In genomic region chr20:33685328-33686007, GRCh38 we compare ENCODE assay signal across 8 cellular contexts. TPM values are rescaled to one million over a fixed set of nuclear protein-coding genes. Genes with fewer than 3 reads are reported as not detected.
DNase-seq lines count a peak whose midpoint lies in the region; ATAC-seq lines count a peak whose summit lies in the region.

No MANE protein-coding gene starts in this region.

- H3K4me3 ChIP-seq in CD4-positive, alpha-beta memory T cell (ENCODE audit: low read length in 2 of 2), result peak overlapping the region in 1 of 2 donors; percentile 38

- peak in 2 of 5 donors; percentile 26 to 31 for DNase-seq in CD4-positive, alpha-beta memory T cell
- DNase-seq in NCI-H82 (lab: John Stamatoyannopoulos, UW) (peak; percentile 67), iPS-NIHi11 (ENCODE audit: low spot score) (peak; percentile 67), putamen (ENCODE audit: low spot score) (no peak)
- DNase-seq in activated effector memory CD4-positive, alpha-beta T cell treated with Interleukin-2 at 50 U/mL for 16 hours, result peak; percentile 33
- peak; percentile 65 to 70 for DNase-seq in stimulated activated CD8-positive, alpha-beta memory T cell treated with anti-CD3 and anti-CD28 coated beads, Interleukin-2, amount 100 ng/mL, for 48 hours (ENCODE audit: low read depth in 2 of 2)

- H3K27me3 ChIP-seq in CD4-positive, alpha-beta memory T cell (ENCODE audit: insufficient read depth, low read length), result no peaks in the 10 kb centered on the region

- peak overlapping the region; percentile 44 to 86 (median 74) for H3K4me3 Mint-ChIP-seq in CD4-positive, alpha-beta memory T cell

- peaks cover 29 to 70% (median 47%) of the 10 kb centered on the region in 4 donors for H3K4me1 Mint-ChIP-seq in CD4-positive, alpha-beta memory T cell

- ATAC-seq in GM19025 (IDR thresholded peaks at IDR 0.05; ENCODE audit: low read depth, unreplicated experiment) (peak; percentile 33), HG03097 (IDR thresholded peaks at IDR 0.05; ENCODE audit: low FRiP score, unreplicated experiment) (peak; percentile 29)

- H3K27ac Mint-ChIP-seq in CD4-positive, alpha-beta memory T cell, result peak overlapping the region; percentile 26 to 86 (median 70)

- H3K9me3 Mint-ChIP-seq in CD4-positive, alpha-beta memory T cell, result no peaks in the 10 kb centered on the region

- H3K27ac ChIP-seq in CD4-positive, alpha-beta memory T cell (ENCODE audit: low read depth, low read length), result peak overlapping the region; percentile 54

- H3K36me3 ChIP-seq in CD4-positive, alpha-beta memory T cell (ENCODE audit: insufficient read depth, low read length), result no peaks in the 10 kb centered on the region

- no peaks in the 10 kb centered on the region for H3K27me3 Mint-ChIP-seq in CD4-positive, alpha-beta memory T cell

- intact Hi-C loops in CD4-positive, alpha-beta memory T cell (cut with micrococcal nuclease), result loop anchor here (1.0 kb wide), 6 partner anchors 22 to 284 kb away; partner anchors contain the start of genes CDK5RAP1, CHMP4B and PXMP4

- POLR2A ChIA-PET in CD4-positive, alpha-beta memory T cell (lab: Charles Lee; ENCODE audit: partially characterized antibody), result interaction anchor here (0.9 to 1.3 kb wide), 6 partner anchors 18 to 47 kb away, joined by 3 to 14 read pairs (median 4); partner anchors contain the start of genes ACTL10, PXMP4 and ZNF341

- H3K4me1 ChIP-seq in CD4-positive, alpha-beta memory T cell (ENCODE audit: insufficient read depth, low read length), result peaks cover 46% of the 10 kb centered on the region

- H3K9me3 ChIP-seq in CD4-positive, alpha-beta memory T cell (ENCODE audit: control insufficient read depth in 1 of 2, low read length in 2 of 2), result no peaks in the 10 kb centered on the region

- H3K36me3 Mint-ChIP-seq in CD4-positive, alpha-beta memory T cell, result no peaks in the 10 kb centered on the region

- CTCF ChIA-PET in CD4-positive, alpha-beta memory T cell (lab: Charles Lee; ENCODE audit: partially characterized antibody), result interaction anchor here (0.9 to 1.5 kb wide), 3 partner anchors 17 to 195 kb away, joined by 3 to 5 read pairs (median 3); partner anchors contain the start of gene CBFA2T2

RNA-seq across cellular contexts. Expression of gene E2F1, which starts 0.7 kb away (rescaled TPM):
- 1 to 10 TPM; 2.2 to 2.6 TPM for total RNA-seq in CD4-positive, alpha-beta memory T cell
- under 1 TPM; 0.46 to 0.89 TPM for polyA plus RNA-seq in CD4-positive, alpha-beta memory T cell

RNA-seq across cellular contexts. Expression of gene NECAB3, which starts 11.2 kb away (rescaled TPM):
- total RNA-seq in CD4-positive, alpha-beta memory T cell, result 10 to 100 TPM; 23.3 to 23.4 TPM
- polyA plus RNA-seq in CD4-positive, alpha-beta memory T cell, result 1 to 10 TPM; 2.0 to 2.5 TPM

RNA-seq across cellular contexts. Expression of gene ACTL10, which starts 18.7 kb away (rescaled TPM):
- total RNA-seq in CD4-positive, alpha-beta memory T cell, result 1 to 10 TPM; 5.5 to 6.0 TPM
- 1 to 10 TPM; 1.7 to 5.3 TPM for polyA plus RNA-seq in CD4-positive, alpha-beta memory T cell

RNA-seq across cellular contexts. Expression of gene C20orf144, which starts 23.3 kb away (rescaled TPM):
- under 1 TPM; 0.61 TPM for total RNA-seq in CD4-positive, alpha-beta memory T cell
- not detected for polyA plus RNA-seq in CD4-positive, alpha-beta memory T cell

RNA-seq across cellular contexts. Expression of gene PXMP4, which starts 34.6 kb away (rescaled TPM):
- 10 to 100 TPM; 15.7 to 16.3 TPM for total RNA-seq in CD4-positive, alpha-beta memory T cell
- 10 to 100 TPM in 1 of 2 donors, 1 to 10 TPM in 1; 6.3 to 16.4 TPM for polyA plus RNA-seq in CD4-positive, alpha-beta memory T cell
